Comparison of ENCODE assay signal across 19 cellular contexts in the genomic region with DNA sequence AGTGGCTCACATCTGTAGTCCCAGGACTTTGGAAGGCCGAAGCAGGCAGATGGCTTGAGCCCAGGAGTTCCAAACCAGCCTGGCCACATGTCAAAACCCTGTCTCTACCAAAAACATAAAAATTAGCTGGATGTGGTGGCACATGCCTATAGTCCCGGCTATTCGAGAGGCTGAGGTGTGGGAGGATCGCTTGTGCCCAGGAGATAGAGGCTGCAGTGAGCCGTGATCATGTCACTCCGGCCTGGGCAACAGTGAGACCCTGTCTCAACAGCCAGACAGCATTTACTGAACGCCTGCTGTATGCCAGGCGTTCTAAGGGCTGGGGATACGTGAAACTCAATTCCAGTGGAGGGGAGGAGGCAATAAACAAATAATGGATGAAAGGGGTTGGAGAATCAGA.
DNase-seq lines count a peak whose midpoint lies in the region; ATAC-seq and TF ChIP-seq lines count a peak whose summit lies in the region.
"Had no signal": no experiment of that assay in that cellular context is flagged by ENCODE, and none has a peak within 500 bp of the region (broad histone marks: within the 10 kb centered on the region; RNA-seq: fewer than 3 reads in every experiment).

No MANE protein-coding gene starts in this region.

- ATAC-seq in GM23338: no peak
- no peak for ATAC-seq in RWPE2 (ENCODE audit: low read depth)
- no peak for ATAC-seq in GM18870 (IDR thresholded peaks at IDR 0.05; ENCODE audit: unreplicated experiment)
- ATAC-seq: Panc1 had no signal

- H3K4me1 ChIP-seq in GM23338 (ENCODE audit: insufficient read depth) (peaks cover 43% of the 10 kb centered on the region), RWPE2 (ENCODE audit: insufficient read depth, poor library complexity, severe bottlenecking) (peaks cover 25% of the 10 kb centered on the region), testis (peaks cover 45% of the 10 kb centered on the region)

- no peak for TF ChIP-seq CTCF in GM23338 (conservative IDR thresholded peaks at IDR 0.05; ENCODE audit: low read depth in 2 of 2)
- TF ChIP-seq CTCF in RWPE2 (IDR thresholded peaks at IDR 0.05; ENCODE audit: poor library complexity, severe bottlenecking): no peak
- no peak for TF ChIP-seq CTCF in testis (IDR thresholded peaks at IDR 0.05)

- H3K27me3 ChIP-seq in GM23338 (ENCODE audit: insufficient read depth): no peaks in the 10 kb centered on the region
- H3K27me3 ChIP-seq in RWPE2 (ENCODE audit: insufficient read depth, poor library complexity, severe bottlenecking): no peaks in the 10 kb centered on the region
- no peaks in the 10 kb centered on the region for H3K27me3 ChIP-seq in testis
- H3K27me3 ChIP-seq: BE2C had no signal

- no peaks in the 10 kb centered on the region for H3K9me2 ChIP-seq in GM23338 (ENCODE audit: insufficient read depth)
- H3K9me2 ChIP-seq: SK-N-SH had no signal

- no peaks in the 10 kb centered on the region; the same call in 2 of the 3 replicates for H3K9me3 Mint-ChIP-seq in GM23338

- H3K4me2 ChIP-seq in GM23338: no peak overlapping the region

- H3K27me3 Mint-ChIP-seq in GM23338 (ENCODE audit: insufficient read depth, low read depth, poor library complexity): peaks cover 5% of the 10 kb centered on the region

- H3K9me3 ChIP-seq in RWPE2 (ENCODE audit: severe bottlenecking) (no peaks in the 10 kb centered on the region), testis (no peaks in the 10 kb centered on the region)
- H3K9me3 ChIP-seq: BE2C, SK-N-SH had no signal

- H3K4me3 Mint-ChIP-seq in GM23338: no peak overlapping the region

- intact Hi-C loops in testis (cut with DNase I; ENCODE audit: low total_unique reads): no loop called here

- DNase-seq in GM23338 (ENCODE audit: low spot score) (no peak), RWPE2 (ENCODE audit: low spot score) (peak; percentile 58), mesenteric fat pad (ENCODE audit: low spot score) (peak; percentile 45), testis (peak; percentile 46), cerebellar nuclear complex (lab: John Stamatoyannopoulos, UW) (no peak), NCI-H146 (lab: John Stamatoyannopoulos, UW) (no peak)
- DNase-seq: BE2C, DMS153, HCEC 1CT, KBM-7, NCI-H1417 treated with DMSO at 0.1 percent for 48 hours, NCI-H2081 treated with DMSO at 0.1 percent for 48 hours, NCI-H510A treated with DMSO at 0.1 percent for 48 hours, NCI-H82, SHP77, SK-N-SH, T-helper 1 cell had no signal

- peaks cover 61% of the 10 kb centered on the region for H3K4me1 Mint-ChIP-seq in GM23338

- H3K36me3 ChIP-seq in GM23338 (ENCODE audit: insufficient read depth) (no peaks in the 10 kb centered on the region), RWPE2 (ENCODE audit: low read depth) (no peaks in the 10 kb centered on the region), testis (ENCODE audit: low read depth, missing control alignments) (no peaks in the 10 kb centered on the region)
- H3K36me3 ChIP-seq: BE2C had no signal

- H3K79me2 ChIP-seq in GM23338 (replicated peaks; ENCODE audit: insufficient read depth): no peaks in the 10 kb centered on the region

- H4K20me1 ChIP-seq in GM23338 (replicated peaks; ENCODE audit: insufficient read depth): no peaks in the 10 kb centered on the region

- H2AFZ ChIP-seq in GM23338: no peak overlapping the region

- no peak for TF ChIP-seq POLR2A in testis (IDR thresholded peaks at IDR 0.05)

- H3K27ac ChIP-seq in GM23338 (ENCODE audit: low read depth): no peak overlapping the region
- no peak overlapping the region for H3K27ac ChIP-seq in RWPE2 (ENCODE audit: poor library complexity, severe bottlenecking)
- peak overlapping the region in 1 of 2 donors; percentile 50 for H3K27ac ChIP-seq in testis

- H3K27ac Mint-ChIP-seq in GM23338: 0 out of 2 replicates have a peak overlapping the region, but pooled peaks have one; percentile 21

- H3K36me3 Mint-ChIP-seq in GM23338 (ENCODE audit: low read depth): no peaks in the 10 kb centered on the region

- H3K4me3 ChIP-seq in GM23338: no peak overlapping the region
- H3K4me3 ChIP-seq in RWPE2 (ENCODE audit: severe bottlenecking): no peak overlapping the region
- H3K4me3 ChIP-seq in testis: no peak overlapping the region

- H3F3A ChIP-seq in GM23338 (replicated peaks; ENCODE audit: low read depth): no peaks in the 10 kb centered on the region

- 69 to 78% methylated on average over 9 of the region's 9 CpGs for WGBS in testis, 2 donors

TF ChIP-seq in GM23338, 12 proteins besides CTCF, POLR2A, EP300 and RAD21 (continues in another document):
- TF ChIP-seq ZNF331 (CRISPR knock-in tag; IDR thresholded peaks at IDR 0.05; ENCODE audit: low read depth) (no peak), CREB1 (CRISPR knock-in tag; IDR thresholded peaks at IDR 0.05; ENCODE audit: low read depth) (no peak), EZH2phosphoT487 (IDR thresholded peaks at IDR 0.05; ENCODE audit: unreplicated experiment) (no peak), POLR2AphosphoS5 (IDR thresholded peaks at IDR 0.05; ENCODE audit: low read depth) (no peak)
- TF ChIP-seq, protein P1, sequence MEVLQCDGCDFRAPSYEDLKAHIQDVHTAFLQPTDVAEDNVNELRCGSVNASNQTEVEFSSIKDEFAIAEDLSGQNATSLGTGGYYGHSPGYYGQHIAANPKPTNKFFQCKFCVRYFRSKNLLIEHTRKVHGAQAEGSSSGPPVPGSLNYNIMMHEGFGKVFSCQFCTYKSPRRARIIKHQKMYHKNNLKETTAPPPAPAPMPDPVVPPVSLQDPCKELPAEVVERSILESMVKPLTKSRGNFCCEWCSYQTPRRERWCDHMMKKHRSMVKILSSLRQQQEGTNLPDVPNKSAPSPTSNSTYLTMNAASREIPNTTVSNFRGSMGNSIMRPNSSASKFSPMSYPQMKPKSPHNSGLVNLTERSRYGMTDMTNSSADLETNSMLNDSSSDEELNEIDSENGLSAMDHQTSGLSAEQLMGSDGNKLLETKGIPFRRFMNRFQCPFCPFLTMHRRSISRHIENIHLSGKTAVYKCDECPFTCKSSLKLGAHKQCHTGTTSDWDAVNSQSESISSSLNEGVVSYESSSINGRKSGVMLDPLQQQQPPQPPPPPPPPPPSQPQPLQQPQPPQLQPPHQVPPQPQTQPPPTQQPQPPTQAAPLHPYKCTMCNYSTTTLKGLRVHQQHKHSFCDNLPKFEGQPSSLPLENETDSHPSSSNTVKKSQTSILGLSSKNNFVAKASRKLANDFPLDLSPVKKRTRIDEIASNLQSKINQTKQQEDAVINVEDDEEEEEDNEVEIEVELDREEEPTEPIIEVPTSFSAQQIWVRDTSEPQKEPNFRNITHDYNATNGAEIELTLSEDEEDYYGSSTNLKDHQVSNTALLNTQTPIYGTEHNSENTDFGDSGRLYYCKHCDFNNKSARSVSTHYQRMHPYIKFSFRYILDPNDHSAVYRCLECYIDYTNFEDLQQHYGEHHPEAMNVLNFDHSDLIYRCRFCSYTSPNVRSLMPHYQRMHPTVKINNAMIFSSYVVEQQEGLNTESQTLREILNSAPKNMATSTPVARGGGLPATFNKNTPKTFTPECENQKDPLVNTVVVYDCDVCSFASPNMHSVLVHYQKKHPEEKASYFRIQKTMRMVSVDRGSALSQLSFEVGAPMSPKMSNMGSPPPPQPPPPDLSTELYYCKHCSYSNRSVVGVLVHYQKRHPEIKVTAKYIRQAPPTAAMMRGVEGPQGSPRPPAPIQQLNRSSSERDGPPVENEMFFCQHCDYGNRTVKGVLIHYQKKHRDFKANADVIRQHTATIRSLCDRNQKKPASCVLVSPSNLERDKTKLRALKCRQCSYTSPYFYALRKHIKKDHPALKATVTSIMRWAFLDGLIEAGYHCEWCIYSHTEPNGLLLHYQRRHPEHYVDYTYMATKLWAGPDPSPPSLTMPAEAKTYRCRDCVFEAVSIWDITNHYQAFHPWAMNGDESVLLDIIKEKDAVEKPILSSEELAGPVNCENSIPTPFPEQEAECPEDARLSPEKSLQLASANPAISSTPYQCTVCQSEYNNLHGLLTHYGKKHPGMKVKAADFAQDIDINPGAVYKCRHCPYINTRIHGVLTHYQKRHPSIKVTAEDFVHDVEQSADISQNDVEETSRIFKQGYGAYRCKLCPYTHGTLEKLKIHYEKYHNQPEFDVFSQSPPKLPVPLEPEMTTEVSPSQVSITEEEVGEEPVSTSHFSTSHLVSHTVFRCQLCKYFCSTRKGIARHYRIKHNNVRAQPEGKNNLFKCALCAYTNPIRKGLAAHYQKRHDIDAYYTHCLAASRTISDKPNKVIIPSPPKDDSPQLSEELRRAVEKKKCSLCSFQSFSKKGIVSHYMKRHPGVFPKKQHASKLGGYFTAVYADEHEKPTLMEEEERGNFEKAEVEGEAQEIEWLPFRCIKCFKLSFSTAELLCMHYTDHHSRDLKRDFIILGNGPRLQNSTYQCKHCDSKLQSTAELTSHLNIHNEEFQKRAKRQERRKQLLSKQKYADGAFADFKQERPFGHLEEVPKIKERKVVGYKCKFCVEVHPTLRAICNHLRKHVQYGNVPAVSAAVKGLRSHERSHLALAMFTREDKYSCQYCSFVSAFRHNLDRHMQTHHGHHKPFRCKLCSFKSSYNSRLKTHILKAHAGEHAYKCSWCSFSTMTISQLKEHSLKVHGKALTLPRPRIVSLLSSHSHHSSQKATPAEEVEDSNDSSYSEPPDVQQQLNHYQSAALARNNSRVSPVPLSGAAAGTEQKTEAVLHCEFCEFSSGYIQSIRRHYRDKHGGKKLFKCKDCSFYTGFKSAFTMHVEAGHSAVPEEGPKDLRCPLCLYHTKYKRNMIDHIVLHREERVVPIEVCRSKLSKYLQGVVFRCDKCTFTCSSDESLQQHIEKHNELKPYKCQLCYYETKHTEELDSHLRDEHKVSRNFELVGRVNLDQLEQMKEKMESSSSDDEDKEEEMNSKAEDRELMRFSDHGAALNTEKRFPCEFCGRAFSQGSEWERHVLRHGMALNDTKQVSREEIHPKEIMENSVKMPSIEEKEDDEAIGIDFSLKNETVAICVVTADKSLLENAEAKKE (CRISPR knock-in tag; IDR thresholded peaks at IDR 0.05): no peak
- TF ChIP-seq, protein P2, sequence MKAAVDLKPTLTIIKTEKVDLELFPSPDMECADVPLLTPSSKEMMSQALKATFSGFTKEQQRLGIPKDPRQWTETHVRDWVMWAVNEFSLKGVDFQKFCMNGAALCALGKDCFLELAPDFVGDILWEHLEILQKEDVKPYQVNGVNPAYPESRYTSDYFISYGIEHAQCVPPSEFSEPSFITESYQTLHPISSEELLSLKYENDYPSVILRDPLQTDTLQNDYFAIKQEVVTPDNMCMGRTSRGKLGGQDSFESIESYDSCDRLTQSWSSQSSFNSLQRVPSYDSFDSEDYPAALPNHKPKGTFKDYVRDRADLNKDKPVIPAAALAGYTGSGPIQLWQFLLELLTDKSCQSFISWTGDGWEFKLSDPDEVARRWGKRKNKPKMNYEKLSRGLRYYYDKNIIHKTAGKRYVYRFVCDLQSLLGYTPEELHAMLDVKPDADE (IDR thresholded peaks at IDR 0.05): no peak

Comparison
In these comparisons a context has a peak if more than half of its experiments do, and no peak if none do; other contexts are left out.
1. DNase-seq: peak in RWPE2 (single experiment), mesenteric fat pad (single experiment) and testis (single experiment); none in GM23338 (single experiment), cerebellar nuclear complex (0 of 2) and NCI-H146 (single experiment).